In genomic region chr22:26442086-26442756, GRCh38 we compare ENCODE assay signal across 18 cellular contexts. TPM values are rescaled to one million over a fixed set of nuclear protein-coding genes. Genes with fewer than 3 reads are reported as not detected.
DNase-seq lines count a peak whose midpoint lies in the region; ATAC-seq and TF ChIP-seq lines count a peak whose summit lies in the region.
"Had no signal": no experiment of that assay in that cellular context is flagged by ENCODE, and none has a peak within 500 bp of the region (broad histone marks: within the 10 kb centered on the region; RNA-seq: fewer than 3 reads in every experiment).

No MANE protein-coding gene starts in this region.

- ATAC-seq in WTC11 (peak; percentile 75), heart right ventricle (no peak), HG02938 (IDR thresholded peaks at IDR 0.05; ENCODE audit: unreplicated experiment) (no peak), HG03457 (IDR thresholded peaks at IDR 0.05; ENCODE audit: unreplicated experiment) (no peak)

- no peak for TF ChIP-seq CTCF in WTC11 (IDR thresholded peaks at IDR 0.05)
- TF ChIP-seq CTCF in heart right ventricle (IDR thresholded peaks at IDR 0.05) = no peak
- no peak for TF ChIP-seq CTCF in CD14-positive monocyte (IDR thresholded peaks at IDR 0.05)

- H3K9me3 Mint-ChIP-seq in WTC11 (no peaks in the 10 kb centered on the region), CD14-positive monocyte (no peaks in the 10 kb centered on the region)

- H3K4me3 Mint-ChIP-seq in WTC11 (no peak overlapping the region), CD14-positive monocyte (no peak overlapping the region)

- H3K27ac Mint-ChIP-seq in WTC11 (peak overlapping the region; percentile 88), CD14-positive monocyte (peak overlapping the region in 2 of 7 donors; percentile 58 to 61)

- H3K27ac ChIP-seq in heart right ventricle = no peak overlapping the region
- H3K27ac ChIP-seq: GM23248, SJCRH30 had no signal

- no peaks in the 10 kb centered on the region for H3K9me3 ChIP-seq in heart right ventricle
- H3K9me3 ChIP-seq: SJCRH30 had no signal

- CTCF ChIA-PET in WTC11 (lab: Charles Lee) = interaction anchor here (0.6 to 1.5 kb wide), 2 partner anchors 61 to 78 kb away, joined by 4 to 8 read pairs; no protein-coding TSS in a partner anchor

- H3K4me1 Mint-ChIP-seq in WTC11 (peaks cover 5% of the 10 kb centered on the region), CD14-positive monocyte (peaks cover 8% of the 10 kb centered on the region)

- H3K27me3 Mint-ChIP-seq in WTC11 (ENCODE audit: low read depth) (no peaks in the 10 kb centered on the region), CD14-positive monocyte (ENCODE audit: low read depth in 3 of 3) (peaks cover 0 to 3% (median 2%) of the 10 kb centered on the region in 3 donors)

- POLR2A ChIA-PET in WTC11 (lab: Charles Lee) = no interaction called here

- H3K4me3 ChIP-seq in heart right ventricle = no peak overlapping the region
- H3K4me3 ChIP-seq: GM23248, SJCRH30 had no signal

- intact Hi-C loops in heart right ventricle (cut with DNase I) = no loop called here
- intact Hi-C loops in CD14-positive monocyte (cut with micrococcal nuclease) = no loop called here

- DNase-seq in ELR (ENCODE audit: low read depth) (peak; percentile 62), HCEC 1CT (peak; percentile 6), WTC11 (ENCODE audit: low spot score) (no peak), iPS-NIHi11 (ENCODE audit: low spot score) (peak; percentile 37), heart right ventricle (no peak), CD14-positive monocyte (ENCODE audit: low spot score) (no peak)
- DNase-seq: COR-L47, DMS153, GM23248, NCI-H1436, NCI-H2029 treated with DMSO at 0.1 percent for 48 hours, NCI-H2171 treated with DMSO at 0.1 percent for 48 hours, NCI-H446 treated with DMSO at 0.1 percent for 48 hours, NCI-H748 treated with DMSO at 0.1 percent for 48 hours, RPMI8226, SJCRH30 had no signal

- H3K27me3 ChIP-seq in heart right ventricle = peaks cover 0 to 12% (median 0%) of the 10 kb centered on the region in 7 donors
- H3K27me3 ChIP-seq: SJCRH30 had no signal

- peaks cover 0 to 5% (median 0%) of the 10 kb centered on the region in 9 donors for H3K36me3 ChIP-seq in heart right ventricle

- no peaks in the 10 kb centered on the region for H3K4me1 ChIP-seq in heart right ventricle
- H3K4me1 ChIP-seq: SJCRH30 had no signal

- WGBS in heart right ventricle, 2 donors = 81 to 83% methylated on average over 4 of the region's 4 CpGs

- no peaks in the 10 kb centered on the region for H3K36me3 Mint-ChIP-seq in WTC11
- H3K36me3 Mint-ChIP-seq in CD14-positive monocyte = peaks cover 46 to 60% of the 10 kb centered on the region in 2 donors

TF ChIP-seq in WTC11, 78 proteins besides CTCF, POLR2A, EP300 and RAD21:
- TF ChIP-seq ATF3 (CRISPR knock-in tag; conservative IDR thresholded peaks at IDR 0.05) (no peak), NFATC4 (CRISPR knock-in tag; IDR thresholded peaks at IDR 0.05) (no peak), TCF7 (CRISPR knock-in tag; IDR thresholded peaks at IDR 0.05; ENCODE audit: low read depth) (no peak), SP1 (CRISPR knock-in tag; conservative IDR thresholded peaks at IDR 0.05) (no peak), SMAD4 (CRISPR knock-in tag; IDR thresholded peaks at IDR 0.05) (no peak), ZNF671 (CRISPR knock-in tag; IDR thresholded peaks at IDR 0.05) (no peak), CBFB (CRISPR knock-in tag; IDR thresholded peaks at IDR 0.05; ENCODE audit: low read depth) (no peak), ZBTB21 (CRISPR knock-in tag; IDR thresholded peaks at IDR 0.05; ENCODE audit: borderline replicate concordance) (no peak), GTF2I (CRISPR knock-in tag; conservative IDR thresholded peaks at IDR 0.05) (no peak), HMGA2 (CRISPR knock-in tag; IDR thresholded peaks at IDR 0.05) (no peak), KAT7 (CRISPR knock-in tag; IDR thresholded peaks at IDR 0.05; ENCODE audit: borderline replicate concordance) (no peak), PRDM15 (CRISPR knock-in tag; IDR thresholded peaks at IDR 0.05) (no peak), E2F5 (CRISPR knock-in tag; IDR thresholded peaks at IDR 0.05) (no peak), FOXP4 (CRISPR knock-in tag; IDR thresholded peaks at IDR 0.05) (no peak), NFE2L1 (CRISPR knock-in tag; IDR thresholded peaks at IDR 0.05) (no peak)

RNA-seq across cellular contexts. Expression of gene ASPHD2, which starts 13.2 kb away (rescaled TPM):
- total RNA-seq in WTC11 (2021) = 7.1 to 8.1 TPM (median 8.0 TPM) in 3 replicates
- total RNA-seq in heart right ventricle = 1 to 10 TPM in 1 of 10 donors, under 1 TPM in 7, not detected in 2; 0.07 to 1.8 (median 0.13) TPM
- under 1 TPM in 1 of 2 donors, not detected in 1; 0.19 TPM for polyA plus RNA-seq in heart right ventricle
- polyA plus RNA-seq in CD14-positive monocyte = 1 to 10 TPM; 2.6 to 6.2 TPM

RNA-seq across cellular contexts. Expression of gene HPS4, which starts 41.4 kb away (rescaled TPM):
- total RNA-seq in WTC11 (2021) (41.1 to 48.1 TPM (median 42.7 TPM) in 3 replicates), heart right ventricle (10 to 100 TPM in 3 of 10 donors, 1 to 10 TPM in 7; 6.6 to 12.0 (median 9.0) TPM)
- polyA plus RNA-seq in heart right ventricle (10 to 100 TPM in 1 of 2 donors, 1 to 10 TPM in 1; 4.6 to 14.3 TPM), CD14-positive monocyte (1 to 10 TPM; 5.7 to 7.5 TPM)

RNA-seq across cellular contexts. Expression of gene SRRD, which starts 41.5 kb away (rescaled TPM):
- total RNA-seq in WTC11 (2021) (20.0 to 25.1 TPM (median 22.9 TPM) in 3 replicates), heart right ventricle (10 to 100 TPM; 19.5 to 26.3 (median 21.2) TPM)
- polyA plus RNA-seq in heart right ventricle (10 to 100 TPM; 11.9 to 17.8 TPM), CD14-positive monocyte (10 to 100 TPM; 10.0 to 15.0 TPM)

Comparison
In these comparisons a context has a peak if more than half of its experiments do, and no peak if none do; other contexts are left out.
1. DNase-seq: peak in ELR (single experiment), HCEC 1CT (single experiment) and iPS-NIHi11 (single experiment); none in WTC11 (single experiment), heart right ventricle (0 of 2) and CD14-positive monocyte (single experiment).